In the genomic region with DNA sequence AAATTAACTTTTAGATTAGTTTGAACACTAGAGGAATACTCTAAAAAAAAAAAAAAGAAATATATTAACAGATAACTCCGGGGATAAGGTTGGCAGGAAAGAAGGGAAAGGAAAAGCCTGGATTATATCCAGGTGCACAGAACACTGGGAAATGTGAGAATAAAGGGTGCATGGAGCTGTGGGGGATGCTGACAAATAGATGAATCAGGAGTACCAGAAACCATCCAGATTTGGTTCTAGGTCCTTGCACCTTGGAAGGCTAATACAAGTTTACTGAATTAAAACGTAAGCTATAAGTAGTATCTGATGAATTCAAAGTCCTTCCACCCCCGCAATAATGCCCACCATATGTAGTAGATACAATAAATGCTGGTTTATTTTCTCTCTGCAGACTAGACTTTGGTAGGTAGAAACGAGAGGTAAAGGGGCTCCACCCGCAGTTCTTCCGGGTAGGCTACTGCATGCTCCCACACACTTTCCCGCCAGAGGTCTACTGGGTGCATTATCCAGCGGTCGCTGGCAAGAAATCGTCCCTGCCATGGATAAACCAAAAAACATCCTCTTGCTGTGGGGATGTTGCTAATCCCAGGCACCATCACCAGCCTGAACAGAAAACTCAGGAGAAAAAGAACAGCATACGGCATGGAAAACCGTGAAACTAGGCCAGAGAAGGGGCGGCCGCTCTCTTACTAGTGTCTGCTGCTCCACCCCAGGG, we compare ENCODE assay signal across 1 cellular context.
TF ChIP-seq lines count a peak whose summit lies in the region.

No MANE protein-coding gene starts in this region.

TF ChIP-seq in SK-N-SH, 30 proteins besides CTCF, POLR2A, EP300 and RAD21 (continued from another document):
- peak; percentile 50; the same call in 1 of the 2 replicates for TF ChIP-seq SIN3A (IDR thresholded peaks at IDR 0.05; ENCODE audit: borderline replicate concordance, low read depth, low read length)
- TF ChIP-seq TEAD4 (IDR thresholded peaks at IDR 0.05; ENCODE audit: borderline replicate concordance, insufficient read depth) = no peak
- no peak; the same call in 1 of the 2 replicates for TF ChIP-seq SMC3 (IDR thresholded peaks at IDR 0.05; ENCODE audit: low read depth, low read length)
